In the genomic region with DNA sequence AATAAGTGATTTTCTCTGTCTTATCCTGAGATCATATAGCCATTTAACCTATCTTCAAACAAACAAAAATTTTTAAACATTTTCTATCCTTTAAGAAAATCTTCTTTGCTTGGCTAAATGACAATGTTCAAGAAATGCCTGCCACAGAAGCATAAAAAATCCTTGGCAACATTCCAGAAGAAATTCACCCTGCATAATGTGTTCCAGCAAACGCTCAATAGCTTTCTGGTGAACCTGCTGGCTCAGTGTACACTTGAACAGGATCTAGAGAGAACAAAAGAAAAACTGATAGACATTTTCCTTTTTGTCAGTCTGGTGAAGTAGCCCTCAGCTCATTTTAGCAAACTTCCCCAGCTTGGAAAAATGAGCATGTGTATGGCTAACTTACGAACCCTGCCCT, we compare ENCODE assay signal across 14 cellular contexts. TPM values are rescaled to one million over a fixed set of nuclear protein-coding genes. Genes with fewer than 3 reads are reported as not detected.
DNase-seq lines count a peak whose midpoint lies in the region; ATAC-seq and TF ChIP-seq lines count a peak whose summit lies in the region.
"Had no signal": no experiment of that assay in that cellular context is flagged by ENCODE, and none has a peak within 500 bp of the region (broad histone marks: within the 10 kb centered on the region; RNA-seq: fewer than 3 reads in every experiment).

No MANE protein-coding gene starts in this region.

- H3K27me3 ChIP-seq in PC-3 (ENCODE audit: low read length) (no peaks in the 10 kb centered on the region), stomach (no peaks in the 10 kb centered on the region), lower lobe of right lung (ENCODE audit: low read depth) (no peaks in the 10 kb centered on the region)
- H3K27me3 ChIP-seq: MG63, ovary had no signal

- H3K79me2 ChIP-seq in PC-3 (ENCODE audit: low read length): no peaks in the 10 kb centered on the region

- H4K20me1 ChIP-seq in PC-3 (ENCODE audit: low read length): no peaks in the 10 kb centered on the region

- H3K4me2 ChIP-seq in PC-3 (ENCODE audit: low read length): no peak overlapping the region
- H3K4me2 ChIP-seq: A549 had no signal

- H3K4me3 ChIP-seq in PC-3 (ENCODE audit: low read length) (no peak overlapping the region), stomach (no peak overlapping the region), lower lobe of right lung (no peak overlapping the region)
- H3K4me3 ChIP-seq: A549, MG63, ovary had no signal

- TF ChIP-seq CTCF in PC-3 (conservative IDR thresholded peaks at IDR 0.05; ENCODE audit: low read depth, low read length) (no peak), stomach (IDR thresholded peaks at IDR 0.05) (no peak), lower lobe of right lung (IDR thresholded peaks at IDR 0.05) (no peak)

- POLR2A ChIA-PET in PC-3 (lab: Charles Lee; ENCODE audit: unreplicated experiment): no interaction called here

- no TSS peak for BruUV-seq in PC-3 (replicated peaks; lab: Mats Ljungman, UMichigan)

- WGBS in stomach, 5 donors: 25 to 45% (median 30%) methylated on average over 2 of the region's 2 CpGs

- DNase-seq in NCI-H1417 (lab: John Stamatoyannopoulos, UW) (peak; percentile 16 to 86 (median 78)), NCI-H1417 treated with DMSO at 0.1 percent for 48 hours (lab: John Stamatoyannopoulos, UW) (no peak), PC-3 (peak; percentile 8), inferior parietal cortex (ENCODE audit: extremely low spot score) (peak; percentile 24), stomach (no peak), lower lobe of right lung (no peak), H4 (ENCODE audit: low spot score) (no peak)
- DNase-seq: activated T-cell treated with anti-CD3 and anti-CD28 coated beads, Interleukin-2, amount 50 U/mL, for 1 hour; MG63; ovary; stimulated activated CD4-positive, alpha-beta T cell treated with anti-CD3 and anti-CD28 coated beads, Interleukin-4, amount 100 ng/mL, for 1 hour had no signal

- no peak overlapping the region for H3K9ac ChIP-seq in PC-3 (ENCODE audit: low read length)

- H3K27ac ChIP-seq in PC-3 (ENCODE audit: low read length) (no peak overlapping the region), stomach (peak overlapping the region; percentile 5 to 76 (median 28)), lower lobe of right lung (no peak overlapping the region)
- H3K27ac ChIP-seq: A549, ovary had no signal

- H3K4me1 ChIP-seq in PC-3 (ENCODE audit: insufficient read depth, low read length) (peaks cover 4% of the 10 kb centered on the region; the same call in 1 of the 2 replicates), stomach (peaks cover 16 to 71% (median 44%) of the 10 kb centered on the region in 4 donors), lower lobe of right lung (peaks cover 33% of the 10 kb centered on the region)
- H3K4me1 ChIP-seq: A549 had no signal

- no peaks in the 10 kb centered on the region for H3K9me2 ChIP-seq in PC-3 (replicated peaks; ENCODE audit: low read length)

- no peak for ATAC-seq in PC-3
- no peak for ATAC-seq in lower lobe of right lung
- no peak for ATAC-seq in HG03196 (IDR thresholded peaks at IDR 0.05; ENCODE audit: unreplicated experiment)
- ATAC-seq: A549, left lobe of liver had no signal

- H2AFZ ChIP-seq in PC-3 (ENCODE audit: low read length): no peak overlapping the region

- no peaks in the 10 kb centered on the region for H3F3A ChIP-seq in PC-3 (ENCODE audit: low read length, unreplicated experiment)

- no peak for TF ChIP-seq EP300 in stomach (IDR thresholded peaks at IDR 0.05)

- intact Hi-C loops in PC-3 (cut with micrococcal nuclease): no loop called here
- intact Hi-C loops in stomach (cut with DNase I; ENCODE audit: low total_unique reads): no loop called here
- intact Hi-C loops in lower lobe of right lung (cut with DNase I): no loop called here

- CTCF ChIA-PET in PC-3 (lab: Charles Lee): no interaction called here

- H3K36me3 ChIP-seq in PC-3 (ENCODE audit: low read depth, low read length) (no peaks in the 10 kb centered on the region), stomach (no peaks in the 10 kb centered on the region), lower lobe of right lung (no peaks in the 10 kb centered on the region)
- H3K36me3 ChIP-seq: MG63, ovary had no signal

- H3K9me3 ChIP-seq in PC-3 (ENCODE audit: low read length): no peaks in the 10 kb centered on the region
- H3K9me3 ChIP-seq in stomach: no peaks in the 10 kb centered on the region
- H3K9me3 ChIP-seq in lower lobe of right lung: no peaks in the 10 kb centered on the region
- H3K9me3 ChIP-seq: A549, MG63, ovary had no signal

- no peak for TF ChIP-seq POLR2A in stomach (IDR thresholded peaks at IDR 0.05)

RNA-seq across cellular contexts. Expression of gene KLF3, which starts 51.0 kb away (rescaled TPM):
- total RNA-seq in PC-3 (2014; rRNA removed): 12.4 and 14.6 TPM in 2 replicates
- total RNA-seq in stomach: 100 to 1,000 TPM in 2 of 5 donors, 10 to 100 TPM in 3; 46.4 to 113 (median 79.1) TPM
- 10 to 100 TPM; 13.0 to 45.1 (median 13.5) TPM for polyA plus RNA-seq in stomach
- 58.0 TPM for total RNA-seq in lower lobe of right lung
- total RNA-seq in H4 (2014; rRNA removed; shearing (Covaris generic)): 5.2 and 8.0 TPM in 2 replicates

Comparison
In these comparisons a context has a peak if more than half of its experiments do, and no peak if none do; other contexts are left out.
1. DNase-seq: peak in NCI-H1417 (3 of 3), PC-3 (single experiment) and inferior parietal cortex (single experiment); none in NCI-H1417 treated with DMSO at 0.1 percent for 48 hours (single experiment), stomach (single experiment), lower lobe of right lung (single experiment) and H4 (single experiment).
2. H3K27ac ChIP-seq: peak in stomach (5 of 5); none in PC-3 (single experiment) and lower lobe of right lung (single experiment).